ENCODE assay signal across 8 cellular contexts in the genomic region with DNA sequence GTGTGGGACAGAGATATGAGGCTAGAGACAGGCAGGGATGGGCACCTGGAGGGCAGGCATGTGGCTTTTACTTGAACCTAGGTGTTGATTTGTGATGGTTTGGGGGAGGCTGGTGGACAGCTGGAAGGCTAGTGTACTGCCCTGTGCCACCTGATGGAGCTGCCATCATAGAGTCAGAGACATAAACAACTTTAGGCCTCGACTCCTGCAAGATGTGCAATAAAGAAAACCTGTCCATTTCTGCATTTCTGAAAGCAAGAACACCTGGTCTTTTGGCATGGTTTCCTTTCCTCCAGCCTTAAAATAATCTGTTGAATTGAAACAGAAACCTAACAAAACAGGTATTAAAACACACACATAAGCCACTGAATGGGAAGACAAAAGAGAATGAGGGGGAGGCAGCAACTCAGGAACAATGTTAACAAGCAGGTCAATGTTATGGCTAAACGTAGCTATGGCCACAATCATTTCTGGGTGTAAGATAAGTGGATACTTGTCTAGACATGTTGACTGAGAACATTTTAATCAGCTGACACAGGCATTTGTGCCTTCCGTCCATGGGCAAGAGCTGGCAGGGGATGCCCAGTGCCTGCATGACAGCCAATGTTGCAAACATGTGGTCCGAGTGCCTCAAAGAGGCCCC.
DNase-seq lines count a peak whose midpoint lies in the region; ATAC-seq, FAIRE-seq and TF ChIP-seq lines count a peak whose summit lies in the region.

No MANE protein-coding gene starts in this region.

- H4K20me1 ChIP-seq in SK-N-SH (ENCODE audit: insufficient read depth): no peaks in the 10 kb centered on the region

- no peak for TF ChIP-seq POLR2A in Peyer's patch (IDR thresholded peaks at IDR 0.05)

- no peaks in the 10 kb centered on the region for H3K36me3 ChIP-seq in Peyer's patch
- H3K36me3 ChIP-seq in SK-N-SH (replicated peaks in 1 of 2; ENCODE audit: control insufficient read depth in 1 of 2, insufficient read depth in 2 of 2, low read length in 1 of 2): peaks cover 0 to 5% of the 10 kb centered on the region in 2 experiments

- no peaks in the 10 kb centered on the region for H3K9me3 ChIP-seq in Peyer's patch
- no peaks in the 10 kb centered on the region for H3K9me3 ChIP-seq in SK-N-SH

- H3K27me3 ChIP-seq in Peyer's patch: no peaks in the 10 kb centered on the region
- no peaks in the 10 kb centered on the region for H3K27me3 ChIP-seq in SK-N-SH (ENCODE audit: insufficient read depth)

- CTCF ChIA-PET in SK-N-SH (lab: Yijun Ruan, JAX): interaction anchor here (0.8 to 3.1 kb wide), 2 partner anchors 8 to 19 kb away, joined by 3 to 12 read pairs; no protein-coding TSS in a partner anchor

- ATAC-seq in HG02981 (IDR thresholded peaks at IDR 0.05; ENCODE audit: unreplicated experiment): peak; percentile 67

- no peak overlapping the region for H2AFZ ChIP-seq in SK-N-SH (ENCODE audit: low read depth)

- no peak overlapping the region for H3K4me2 ChIP-seq in SK-N-SH

- DNase-seq in GM19239 (ENCODE audit: insufficient read length, low spot score) (peak; percentile 27), NCI-H748 treated with DMSO at 0.1 percent for 48 hours (lab: John Stamatoyannopoulos, UW) (peak; percentile 98), mucosa of gallbladder (ENCODE audit: low spot score) (peak; percentile 4), Peyer's patch (no peak), SK-N-SH (no peak), 8988T (no peak)
- no peak for DNase-seq in activated CD4-positive, CD25-positive, alpha-beta regulatory T cell treated with anti-CD3 and anti-CD28 coated beads, Interleukin-2, amount 50 U/mL, for 72 hours

- H3K79me2 ChIP-seq in SK-N-SH (ENCODE audit: insufficient read depth): no peaks in the 10 kb centered on the region

- WGBS in SK-N-SH (ENCODE audit: low lambda C conversion rate): 77% methylated on average over 4 of the region's 4 CpGs

- TF ChIP-seq CTCF in Peyer's patch (IDR thresholded peaks at IDR 0.05): no peak
- TF ChIP-seq CTCF in SK-N-SH (IDR thresholded peaks at IDR 0.05): no peak

- POLR2A ChIA-PET in SK-N-SH (lab: Yijun Ruan, JAX): no interaction called here

- H3K4me1 ChIP-seq in Peyer's patch: no peaks in the 10 kb centered on the region
- peaks cover 7 to 21% of the 10 kb centered on the region in 2 experiments; a peak in 2 of 4 replicates for H3K4me1 ChIP-seq in SK-N-SH (ENCODE audit: control insufficient read depth in 1 of 2, insufficient read depth in 2 of 2, low read depth in 1 of 2, low read length in 1 of 2)

- no peak for TF ChIP-seq EP300 in SK-N-SH (IDR thresholded peaks at IDR 0.05; ENCODE audit: borderline replicate concordance in 1 of 2, low read depth in 1 of 2, low read length in 1 of 2)

- TF ChIP-seq RAD21 in SK-N-SH (IDR thresholded peaks at IDR 0.05; ENCODE audit: low read length): no peak

- no peak overlapping the region for H3K9ac ChIP-seq in SK-N-SH

- H3K9me2 ChIP-seq in SK-N-SH: no peaks in the 10 kb centered on the region

- FAIRE-seq in GM19239 (lab: Jason Lieb, UNC): peak; percentile 97

- H3K27ac ChIP-seq in Peyer's patch: no peak overlapping the region
- H3K27ac ChIP-seq in SK-N-SH (ENCODE audit: low read depth in 2 of 2, low read length in 1 of 2): peak overlapping the region in 1 of 2 experiments; percentile 50; a peak in 2 of 4 replicates

- H3K4me3 ChIP-seq in Peyer's patch: no peak overlapping the region
- no peak overlapping the region for H3K4me3 ChIP-seq in SK-N-SH (ENCODE audit: low read depth in 2 of 2, low read length in 1 of 2)

- H3F3A ChIP-seq in SK-N-SH (replicated peaks; ENCODE audit: insufficient read depth): no peaks in the 10 kb centered on the region

TF ChIP-seq in SK-N-SH, 30 proteins besides CTCF, POLR2A, EP300 and RAD21:
- TF ChIP-seq EZH2phosphoT487 (IDR thresholded peaks at IDR 0.05; ENCODE audit: borderline replicate concordance, low read depth) (no peak), GATA2 (CRISPR knock-in tag; IDR thresholded peaks at IDR 0.05) (no peak), RXRA (IDR thresholded peaks at IDR 0.05; ENCODE audit: borderline replicate concordance, low read depth) (no peak), RCOR1 (IDR thresholded peaks at IDR 0.05; ENCODE audit: low read length) (no peak), FOXM1 (IDR thresholded peaks at IDR 0.05; ENCODE audit: low read depth) (no peak), MXI1 (IDR thresholded peaks at IDR 0.05; ENCODE audit: low read depth, low read length) (no peak), NRF1 (IDR thresholded peaks at IDR 0.05; ENCODE audit: low read depth, low read length) (no peak), MEF2A (IDR thresholded peaks at IDR 0.05; ENCODE audit: borderline replicate concordance, low read depth) (no peak), FOSL2 (IDR thresholded peaks at IDR 0.05; ENCODE audit: borderline replicate concordance, low read depth) (no peak)
- TF ChIP-seq, protein P1, sequence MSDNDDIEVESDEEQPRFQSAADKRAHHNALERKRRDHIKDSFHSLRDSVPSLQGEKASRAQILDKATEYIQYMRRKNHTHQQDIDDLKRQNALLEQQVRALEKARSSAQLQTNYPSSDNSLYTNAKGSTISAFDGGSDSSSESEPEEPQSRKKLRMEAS (IDR thresholded peaks at IDR 0.05; ENCODE audit: low read depth): no peak
TF ChIP-seq in SK-N-SH: peak in this region for 0.

Comparison
In these comparisons a context has a peak if more than half of its experiments do, and no peak if none do; other contexts are left out.
1. DNase-seq: peak in GM19239 (single experiment), NCI-H748 treated with DMSO at 0.1 percent for 48 hours (single experiment) and mucosa of gallbladder (single experiment); none in Peyer's patch (0 of 3), SK-N-SH (single experiment), 8988T (single experiment) and activated CD4-positive, CD25-positive, alpha-beta regulatory T cell treated with anti-CD3 and anti-CD28 coated beads, Interleukin-2, amount 50 U/mL, for 72 hours (single experiment).